ENCODE assay signal across 17 cellular contexts in genomic region chr19:55552620-55553019, GRCh38. TPM values are rescaled to one million over a fixed set of nuclear protein-coding genes. Genes with fewer than 3 reads are reported as not detected.
A peak's percentile ranks its signal among the peaks of the same experiment; 100 is the strongest.
DNase-seq lines count a peak whose midpoint lies in the region; ATAC-seq and TF ChIP-seq lines count a peak whose summit lies in the region.
"Had no signal": no experiment of that assay in that cellular context is flagged by ENCODE, and none has a peak within 500 bp of the region (broad histone marks: within the 10 kb centered on the region; RNA-seq: fewer than 3 reads in every experiment).

No MANE protein-coding gene starts in this region.

- no peaks in the 10 kb centered on the region for H3K36me3 ChIP-seq in HUES6 (ENCODE audit: control insufficient read depth, insufficient read depth, low read length)
- H3K36me3 ChIP-seq: Peyer's patch had no signal

- ATAC-seq in GM21515 (IDR thresholded peaks at IDR 0.05; ENCODE audit: unreplicated experiment) (no peak), GM21447 (IDR thresholded peaks at IDR 0.05; ENCODE audit: unreplicated experiment) (no peak)
- ATAC-seq: activated T-helper 17 cell treated with anti-CD3 and anti-CD28 coated beads, Interleukin-2, amount 50 U/mL, for 72 hours had no signal

- H3K4me3 ChIP-seq in AG10803 (ENCODE audit: low read length) (no peak overlapping the region), HUES6 (ENCODE audit: low read depth, low read length) (0 out of 2 replicates have a peak overlapping the region, but pooled peaks have one; percentile 21)
- H3K4me3 ChIP-seq: coronary artery, Peyer's patch had no signal

- DNase-seq in AG10803 (ENCODE audit: low read depth) (peak; percentile 94), chondrocyte (ENCODE audit: low spot score) (no peak), NCI-H2196 (lab: John Stamatoyannopoulos, UW; ENCODE audit: unreplicated experiment) (no peak), head of caudate nucleus (no peak)
- DNase-seq: hypothalamus; KG1; NCI-H2227 treated with DMSO at 0.1 percent for 48 hours; Peyer's patch; stimulated activated CD4-positive, alpha-beta T cell treated with anti-CD3 and anti-CD28 coated beads, Interleukin-12 subunit alpha, Interleukin-12 subunit beta, amount 100 ng/mL, for 4 hours had no signal

- no peaks in the 10 kb centered on the region for H3K9me3 ChIP-seq in HUES6 (ENCODE audit: control insufficient read depth, insufficient read depth, low read depth, low read length)
- H3K9me3 ChIP-seq: Peyer's patch had no signal

- no peaks in the 10 kb centered on the region for H3K36me3 Mint-ChIP-seq in chondrocyte (ENCODE audit: low read depth)
- no peaks in the 10 kb centered on the region for H3K36me3 Mint-ChIP-seq in nephron (ENCODE audit: low read depth)

- peaks cover 25% of the 10 kb centered on the region for H3K4me1 ChIP-seq in HUES6 (ENCODE audit: control insufficient read depth, insufficient read depth, low read length)

- peak overlapping the region; percentile 95 for H3K27ac Mint-ChIP-seq in chondrocyte (ENCODE audit: unreplicated experiment)
- peak overlapping the region in 2 of 3 experiments; percentile 15 to 69 for H3K27ac Mint-ChIP-seq in nephron
- H3K27ac Mint-ChIP-seq: activated T-helper 17 cell treated with anti-CD3 and anti-CD28 coated beads, Interleukin-2, amount 50 U/mL, for 72 hours had no signal

- H3K9ac ChIP-seq in HUES6 (ENCODE audit: low read length) = no peak overlapping the region

- H3K27me3 Mint-ChIP-seq in chondrocyte (ENCODE audit: low read depth) = no peaks in the 10 kb centered on the region
- peaks cover 37% of the 10 kb centered on the region for H3K27me3 Mint-ChIP-seq in nephron (ENCODE audit: low read depth)

- H3K9me3 Mint-ChIP-seq in chondrocyte (ENCODE audit: low read depth) = no peaks in the 10 kb centered on the region
- H3K9me3 Mint-ChIP-seq in nephron = no peaks in the 10 kb centered on the region
- H3K9me3 Mint-ChIP-seq: activated T-helper 17 cell treated with anti-CD3 and anti-CD28 coated beads, Interleukin-2, amount 50 U/mL, for 72 hours had no signal

- H3K27me3 ChIP-seq in HUES6 (ENCODE audit: control insufficient read depth, insufficient read depth, low read length) = peaks cover 13% of the 10 kb centered on the region; the same call in 1 of the 2 replicates
- H3K27me3 ChIP-seq: Peyer's patch had no signal

- H3K4me3 Mint-ChIP-seq in chondrocyte (ENCODE audit: unreplicated experiment) (peak overlapping the region; percentile 15), nephron (no peak overlapping the region)
- H3K4me3 Mint-ChIP-seq: activated T-helper 17 cell treated with anti-CD3 and anti-CD28 coated beads, Interleukin-2, amount 50 U/mL, for 72 hours had no signal

- TF ChIP-seq CTCF in AG10803 (conservative IDR thresholded peaks at IDR 0.05; ENCODE audit: low read length) (no peak), chondrocyte (IDR thresholded peaks at IDR 0.05) (no peak), nephron (IDR thresholded peaks at IDR 0.05; ENCODE audit: unreplicated experiment in 3 of 3) (no peak)

- intact Hi-C loops in head of caudate nucleus (cut with DNase I) = no loop called here

- no peak overlapping the region for H3K27ac ChIP-seq in HUES6 (ENCODE audit: low read depth, low read length)
- H3K27ac ChIP-seq: coronary artery, Peyer's patch, VCaP had no signal

- H3K4me1 Mint-ChIP-seq in chondrocyte (ENCODE audit: low read depth) = peaks cover 52% of the 10 kb centered on the region
- H3K4me1 Mint-ChIP-seq in nephron = peaks cover 25% of the 10 kb centered on the region
- H3K4me1 Mint-ChIP-seq: activated T-helper 17 cell treated with anti-CD3 and anti-CD28 coated beads, Interleukin-2, amount 50 U/mL, for 72 hours had no signal

RNA-seq across cellular contexts. Expression of gene SBK3, which starts 7.3 kb away (rescaled TPM):
- not detected in 3 replicates for total RNA-seq in chondrocyte
- total RNA-seq: activated T-helper 17 cell treated with anti-CD3 and anti-CD28 coated beads, Interleukin-2, amount 50 U/mL, for 72 hours had no signal

RNA-seq across cellular contexts. Expression of gene SBK2, which starts 15.7 kb away (rescaled TPM):
- not detected in 3 replicates for total RNA-seq in chondrocyte
- total RNA-seq: activated T-helper 17 cell treated with anti-CD3 and anti-CD28 coated beads, Interleukin-2, amount 50 U/mL, for 72 hours; mucosa of gallbladder; Peyer's patch had no signal

RNA-seq across cellular contexts. Expression of gene ZNF579, which starts 28.0 kb away (rescaled TPM):
- 15.7 to 23.6 TPM (median 23.1 TPM) in 3 replicates for total RNA-seq in chondrocyte

RNA-seq across cellular contexts. Expression of gene FIZ1, which starts 46.7 kb away (rescaled TPM):
- total RNA-seq in chondrocyte = 11.3 to 14.7 TPM (median 14.4 TPM) in 3 replicates

RNA-seq across cellular contexts. Expression of gene ZNF524, which starts 47.5 kb away (rescaled TPM):
- total RNA-seq in chondrocyte = 10.1 to 11.0 TPM (median 10.8 TPM) in 3 replicates
